31 cellular contexts compared by ENCODE assay signal in genomic region chr3:168417016-168417415, GRCh38.
DNase-seq lines count a peak whose midpoint lies in the region; ATAC-seq and TF ChIP-seq lines count a peak whose summit lies in the region.
"Had no signal": no experiment of that assay in that cellular context is flagged by ENCODE, and none has a peak within 500 bp of the region (broad histone marks: within the 10 kb centered on the region; RNA-seq: fewer than 3 reads in every experiment).

No MANE protein-coding gene starts in this region.

- peak; percentile 21 for DNase-seq in NCI-H1105 treated with DMSO at 0.1 percent for 48 hours (lab: John Stamatoyannopoulos, UW)
- no peak for DNase-seq in NCI-H1105 (lab: John Stamatoyannopoulos, UW)
- DNase-seq in PC-3 = peak; percentile 95
- peak; percentile 17 for DNase-seq in iPS-NIHi7 (ENCODE audit: extremely low spot score)
- DNase-seq in type B pancreatic cell (ENCODE audit: extremely low spot score, unreplicated experiment) = no peak
- no peak for DNase-seq in activated CD4-positive, CD25-positive, alpha-beta regulatory T cell treated with anti-CD3 and anti-CD28 coated beads, Interleukin-2, amount 50 U/mL, for 72 hours
- no peak for DNase-seq in esophagus squamous epithelium (lab: John Stamatoyannopoulos, UW)
- DNase-seq in NCI-H146 treated with DMSO at 0.1 percent for 48 hours (lab: John Stamatoyannopoulos, UW; ENCODE audit: unreplicated experiment) = no peak
- DNase-seq: activated CD4-positive, alpha-beta T cell treated with anti-CD3 and anti-CD28 coated beads, Interleukin-2, amount 50 U/mL, for 1 hour; activated effector memory CD4-positive, alpha-beta T cell treated with Interleukin-2 at 50 U/mL for 16 hours; activated naive CD8-positive, alpha-beta T cell treated with anti-CD3 and anti-CD28 coated beads for 36 hours; activated T-cell treated with anti-CD3 and anti-CD28 coated beads, Interleukin-2, amount 50 U/mL, for 1 hour; anterior cingulate cortex; C1 segment of cervical spinal cord; DND-41; KG1; MG63; midbrain; naive B cell; NCI-H2029; NCI-H345; NCI-H748 treated with DMSO at 0.1 percent for 48 hours; posterior cingulate gyrus; stimulated activated CD4-positive, alpha-beta T cell treated with anti-CD3 and anti-CD28 coated beads, Interleukin-12 subunit alpha, Interleukin-12 subunit beta, amount 100 ng/mL, for 4 hours; stimulated activated CD4-positive, alpha-beta T cell treated with anti-CD3 and anti-CD28 coated beads, Interleukin-2, amount 100 ng/mL, for 48 hours; transverse colon; WERI-Rb-1 had no signal

- CTCF ChIA-PET in PC-3 (lab: Charles Lee) = no interaction called here

- H3K27ac ChIP-seq in PC-3 (ENCODE audit: low read length) (0 out of 2 replicates have a peak overlapping the region, but pooled peaks have one; percentile 10), esophagus squamous epithelium (no peak overlapping the region)
- H3K27ac ChIP-seq: 22Rv1, breast epithelium, SJSA1, transverse colon, WERI-Rb-1 had no signal

- no peak overlapping the region for H2AFZ ChIP-seq in PC-3 (ENCODE audit: low read length)

- H3K27me3 ChIP-seq in PC-3 (ENCODE audit: low read length) = no peaks in the 10 kb centered on the region
- H3K27me3 ChIP-seq in esophagus squamous epithelium = no peaks in the 10 kb centered on the region
- H3K27me3 ChIP-seq: breast epithelium, MG63, SJSA1, transverse colon had no signal

- POLR2A ChIA-PET in PC-3 (lab: Charles Lee; ENCODE audit: unreplicated experiment) = no interaction called here

- no peaks in the 10 kb centered on the region for H3K36me3 ChIP-seq in PC-3 (ENCODE audit: low read depth, low read length)
- H3K36me3 ChIP-seq in esophagus squamous epithelium = no peaks in the 10 kb centered on the region
- H3K36me3 ChIP-seq: breast epithelium, MG63, SJSA1, transverse colon, WERI-Rb-1 had no signal

- no peaks in the 10 kb centered on the region for H3K9me3 Mint-ChIP-seq in type B pancreatic cell
- H3K9me3 Mint-ChIP-seq: activated naive CD8-positive, alpha-beta T cell treated with anti-CD3 and anti-CD28 coated beads for 36 hours; naive B cell had no signal

- H3K4me3 Mint-ChIP-seq in type B pancreatic cell = peak overlapping the region; percentile 68
- H3K4me3 Mint-ChIP-seq: activated naive CD8-positive, alpha-beta T cell treated with anti-CD3 and anti-CD28 coated beads for 36 hours; naive B cell had no signal

- no peaks in the 10 kb centered on the region for H3K9me3 ChIP-seq in PC-3 (ENCODE audit: low read length)
- no peaks in the 10 kb centered on the region for H3K9me3 ChIP-seq in esophagus squamous epithelium
- H3K9me3 ChIP-seq: breast epithelium, MG63, SJSA1, transverse colon had no signal

- peak overlapping the region; percentile 89 for H3K27ac Mint-ChIP-seq in type B pancreatic cell
- H3K27ac Mint-ChIP-seq: activated naive CD8-positive, alpha-beta T cell treated with anti-CD3 and anti-CD28 coated beads for 36 hours; naive B cell had no signal

- no peaks in the 10 kb centered on the region for H3K36me3 Mint-ChIP-seq in type B pancreatic cell
- H3K36me3 Mint-ChIP-seq: activated naive CD8-positive, alpha-beta T cell treated with anti-CD3 and anti-CD28 coated beads for 36 hours; naive B cell had no signal

- H3K4me1 Mint-ChIP-seq in type B pancreatic cell (ENCODE audit: unreplicated experiment) = peaks cover 8% of the 10 kb centered on the region
- H3K4me1 Mint-ChIP-seq: activated naive CD8-positive, alpha-beta T cell treated with anti-CD3 and anti-CD28 coated beads for 36 hours; naive B cell had no signal

- H4K20me1 ChIP-seq in PC-3 (ENCODE audit: low read length) = no peaks in the 10 kb centered on the region

- H3K79me2 ChIP-seq in PC-3 (ENCODE audit: low read length) = no peaks in the 10 kb centered on the region

- intact Hi-C loops in PC-3 (cut with micrococcal nuclease) (no loop called here), esophagus squamous epithelium (cut with DNase I) (no loop called here)

- TF ChIP-seq POLR2A in esophagus squamous epithelium (IDR thresholded peaks at IDR 0.05) = no peak

- H3K9ac ChIP-seq in PC-3 (ENCODE audit: low read length) = no peak overlapping the region

- 46 to 60% methylated on average over 1 of the region's 1 CpG for WGBS in esophagus squamous epithelium, 2 donors

- H3K4me1 ChIP-seq in PC-3 (ENCODE audit: insufficient read depth, low read length) (peaks cover 46% of the 10 kb centered on the region), esophagus squamous epithelium (no peaks in the 10 kb centered on the region)
- H3K4me1 ChIP-seq: breast epithelium, SJSA1, transverse colon had no signal

- no peak for TF ChIP-seq CTCF in PC-3 (conservative IDR thresholded peaks at IDR 0.05; ENCODE audit: low read depth, low read length)
- TF ChIP-seq CTCF in type B pancreatic cell (conservative IDR thresholded peaks at IDR 0.05) = no peak
- TF ChIP-seq CTCF in esophagus squamous epithelium (IDR thresholded peaks at IDR 0.05) = no peak

- peak; percentile 84 for ATAC-seq in PC-3
- ATAC-seq: sciatic nerve had no signal

- H3K27me3 Mint-ChIP-seq in type B pancreatic cell = no peaks in the 10 kb centered on the region
- H3K27me3 Mint-ChIP-seq: activated naive CD8-positive, alpha-beta T cell treated with anti-CD3 and anti-CD28 coated beads for 36 hours; naive B cell had no signal

- no peaks in the 10 kb centered on the region for H3F3A ChIP-seq in PC-3 (ENCODE audit: low read length, unreplicated experiment)

- BruUV-seq in PC-3 (replicated peaks; lab: Mats Ljungman, UMichigan) = no TSS peak

- H3K9me2 ChIP-seq in PC-3 (replicated peaks; ENCODE audit: low read length) = no peaks in the 10 kb centered on the region

- H3K4me2 ChIP-seq in PC-3 (ENCODE audit: low read length) = peak overlapping the region; percentile 69

- H3K4me3 ChIP-seq in PC-3 (ENCODE audit: low read length) (peak overlapping the region; percentile 24; the same call in 1 of the 2 replicates), esophagus squamous epithelium (no peak overlapping the region)
- H3K4me3 ChIP-seq: breast epithelium, MG63, SJSA1, transverse colon had no signal

Comparison
In these comparisons a context has a peak if more than half of its experiments do, and no peak if none do; other contexts are left out.
1. DNase-seq: peak in NCI-H1105 treated with DMSO at 0.1 percent for 48 hours (single experiment), PC-3 (single experiment) and iPS-NIHi7 (single experiment); none in NCI-H1105 (single experiment), type B pancreatic cell (single experiment), activated CD4-positive, CD25-positive, alpha-beta regulatory T cell treated with anti-CD3 and anti-CD28 coated beads, Interleukin-2, amount 50 U/mL, for 72 hours (single experiment), esophagus squamous epithelium (single experiment) and NCI-H146 treated with DMSO at 0.1 percent for 48 hours (single experiment).